In the genomic region with DNA sequence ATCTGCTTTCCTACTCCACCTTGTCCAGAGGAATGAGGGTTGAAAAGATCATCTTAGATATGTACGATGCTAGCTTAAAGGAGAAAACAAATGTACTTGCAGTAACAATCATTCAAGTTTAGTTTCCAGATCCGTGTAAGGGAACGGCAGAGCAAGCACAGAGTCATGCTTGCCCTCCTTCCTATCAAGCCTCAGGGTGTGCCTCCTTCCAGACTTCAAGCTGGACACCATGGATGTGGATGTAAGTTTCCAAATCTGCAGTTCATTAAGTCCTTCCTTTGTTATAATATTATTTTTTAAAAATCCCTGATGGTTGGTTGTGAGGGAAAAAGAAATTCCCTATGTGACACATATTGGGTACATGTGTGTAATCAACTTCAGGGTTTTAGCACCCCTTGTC, we compare ENCODE assay signal across 22 cellular contexts.
"Had no signal": no experiment of that assay in that cellular context is flagged by ENCODE, and none has a peak within 500 bp of the region (broad histone marks: within the 10 kb centered on the region; RNA-seq: fewer than 3 reads in every experiment).

No MANE protein-coding gene starts in this region.

- H3K9me3 ChIP-seq: esophagus muscularis mucosa, gastrocnemius medialis, heart right ventricle, left lung, lower lobe of right lung, mucosa of descending colon had no signal

- DNase-seq: dermis blood vessel endothelial cell; dorsolateral prefrontal cortex; effector CD4-positive, alpha-beta T cell; effector memory CD4-positive, alpha-beta T cell; foreskin melanocyte; gastrocnemius medialis; glutamatergic neuron; head of caudate nucleus; heart right ventricle; hippocampal formation; left cardiac atrium; left lung; left ventricle myocardium superior; lower lobe of right lung; mesenchymal stem cell; mucosa of descending colon; naive B cell had no signal

- ATAC-seq: gastrocnemius medialis, heart right ventricle, left cardiac atrium, left lung, left ventricle myocardium superior, lower lobe of right lung, mucosa of descending colon had no signal

- FAIRE-seq: colon, endothelial cell of umbilical vein, islet of Langerhans had no signal

- H3K27me3 ChIP-seq: dorsolateral prefrontal cortex, esophagus muscularis mucosa, gastrocnemius medialis, heart right ventricle, left lung had no signal

- H3K36me3 ChIP-seq: esophagus muscularis mucosa, gastrocnemius medialis, heart right ventricle, left lung, lower lobe of right lung had no signal

- H3K27ac ChIP-seq: coronary artery, dorsolateral prefrontal cortex, left lung, lower lobe of right lung had no signal

- H3K4me3 ChIP-seq: coronary artery, dorsolateral prefrontal cortex, esophagus muscularis mucosa, gastrocnemius medialis, heart right ventricle, left lung, lower lobe of right lung, mucosa of descending colon had no signal
